ENCODE assay signal across 9 cellular contexts in the genomic region with DNA sequence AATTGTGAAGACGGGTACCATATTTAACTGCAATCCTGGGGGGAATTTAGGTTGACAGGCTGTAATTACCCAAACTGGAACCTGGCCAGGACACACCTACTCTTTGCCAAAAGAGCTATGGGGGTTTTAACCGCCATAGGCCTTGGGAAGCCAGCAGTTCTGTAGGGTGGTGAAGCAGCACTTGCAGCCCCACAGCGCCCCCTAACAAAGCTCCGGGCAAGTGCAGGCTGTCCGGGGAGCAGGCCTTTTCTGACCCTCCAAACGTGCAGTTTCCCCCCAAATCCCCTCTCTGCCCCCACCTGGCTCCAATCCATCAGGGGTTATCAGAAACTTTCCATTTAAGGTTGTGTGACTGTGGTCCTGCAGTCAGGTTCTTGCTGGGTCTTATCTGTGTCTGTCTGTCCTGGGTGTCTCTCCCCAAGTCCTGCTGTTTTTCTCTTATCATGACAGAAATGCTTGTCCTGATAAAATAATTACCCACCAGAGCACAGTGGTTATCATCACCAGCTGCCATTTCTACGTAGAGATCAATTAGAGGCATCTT.
A peak's percentile ranks its signal among the peaks of the same experiment; 100 is the strongest.
DNase-seq lines count a peak whose midpoint lies in the region; ATAC-seq and TF ChIP-seq lines count a peak whose summit lies in the region.
"Had no signal": no experiment of that assay in that cellular context is flagged by ENCODE, and none has a peak within 500 bp of the region (broad histone marks: within the 10 kb centered on the region; RNA-seq: fewer than 3 reads in every experiment).

No MANE protein-coding gene starts in this region.

- H3K27me3 ChIP-seq in right atrium auricular region: no peaks in the 10 kb centered on the region

- no peaks in the 10 kb centered on the region for H3K9me3 ChIP-seq in right atrium auricular region
- H3K9me3 ChIP-seq: BLaER1 treated with 17β-estradiol and CSF1 and Interleukin-3, amounts not matched to agents 10 nM and 100 nM had no signal

- H3K4me1 ChIP-seq in right atrium auricular region: no peaks in the 10 kb centered on the region

- peak; percentile 23 to 64 for TF ChIP-seq CTCF in right atrium auricular region (IDR thresholded peaks at IDR 0.05)

- ATAC-seq in activated CD4-positive, CD25-positive, alpha-beta regulatory T cell treated with anti-CD3 and anti-CD28 coated beads, Interleukin-2, amount 50 U/mL, for 24 hours: no peak
- ATAC-seq in stimulated activated naive CD8-positive, alpha-beta T cell treated with anti-CD3 and anti-CD28 coated beads, Interleukin-15, Interleukin-2, amounts not matched to agents 100 U/mL and 50 U/mL, for 24 hours: no peak
- no peak for ATAC-seq in HG03565 (IDR thresholded peaks at IDR 0.05; ENCODE audit: unreplicated experiment)

- H3K27ac ChIP-seq in right atrium auricular region: no peak overlapping the region
- H3K27ac ChIP-seq: BLaER1 treated with 17β-estradiol and CSF1 and Interleukin-3, amounts not matched to agents 10 nM and 100 nM had no signal

- H3K36me3 ChIP-seq in right atrium auricular region: no peaks in the 10 kb centered on the region
- H3K36me3 ChIP-seq: BLaER1 treated with 17β-estradiol and CSF1 and Interleukin-3, amounts not matched to agents 10 nM and 100 nM had no signal

- DNase-seq in activated CD4-positive, CD25-positive, alpha-beta regulatory T cell treated with anti-CD3 and anti-CD28 coated beads, Interleukin-2, amount 50 U/mL, for 72 hours: peak; percentile 50
- DNase-seq in NCI-H345 (lab: John Stamatoyannopoulos, UW) (peak; percentile 68), activated T-cell treated with anti-CD3 and anti-CD28 coated beads for 48 hours (ENCODE audit: low read depth) (peak; percentile 23), right atrium auricular region (ENCODE audit: low spot score) (no peak), NCI-H1930 (lab: John Stamatoyannopoulos, UW) (no peak)
- peak; percentile 49 for DNase-seq in stimulated activated naive CD8-positive, alpha-beta T cell treated with anti-CD3 and anti-CD28 coated beads, Interleukin-15, Interleukin-2, amounts not matched to agents 100 U/mL and 50 U/mL, for 24 hours

- no peak overlapping the region for H3K4me3 ChIP-seq in right atrium auricular region
- H3K4me3 ChIP-seq: BLaER1 treated with 17β-estradiol and CSF1 and Interleukin-3, amounts not matched to agents 10 nM and 100 nM had no signal

Comparison
In these comparisons a context has a peak if more than half of its experiments do, and no peak if none do; other contexts are left out.
1. DNase-seq: peak in activated CD4-positive, CD25-positive, alpha-beta regulatory T cell treated with anti-CD3 and anti-CD28 coated beads, Interleukin-2, amount 50 U/mL, for 72 hours (single experiment), NCI-H345 (single experiment), activated T-cell treated with anti-CD3 and anti-CD28 coated beads for 48 hours (single experiment) and stimulated activated naive CD8-positive, alpha-beta T cell treated with anti-CD3 and anti-CD28 coated beads, Interleukin-15, Interleukin-2, amounts not matched to agents 100 U/mL and 50 U/mL, for 24 hours (single experiment); none in right atrium auricular region (single experiment) and NCI-H1930 (0 of 2).